Comparison of ENCODE assay signal across 31 cellular contexts in the genomic region with DNA sequence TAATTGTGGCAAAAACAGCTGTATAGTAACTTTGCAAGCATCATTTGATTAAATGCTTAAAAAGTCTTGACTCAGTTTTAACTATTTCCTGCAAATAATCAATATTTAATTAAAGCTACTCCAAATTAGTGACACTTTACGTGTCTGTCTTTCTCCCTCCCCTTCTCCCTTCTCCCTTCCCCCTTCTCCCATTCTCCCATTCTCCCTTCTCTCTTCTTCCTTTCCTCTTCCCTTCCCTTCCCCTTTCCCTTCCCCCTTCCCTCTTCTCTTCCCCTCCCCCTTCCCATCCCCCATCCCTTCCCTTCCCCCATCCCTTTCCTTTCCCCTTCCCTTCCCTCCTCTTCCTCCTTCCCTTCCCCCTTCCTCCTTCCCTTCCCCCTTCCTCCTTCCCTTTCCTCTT.
"Had no signal": no experiment of that assay in that cellular context is flagged by ENCODE, and none has a peak within 500 bp of the region (broad histone marks: within the 10 kb centered on the region; RNA-seq: fewer than 3 reads in every experiment).

No MANE protein-coding gene starts in this region.

- H3K4me1 ChIP-seq: neural progenitor cell, parathyroid adenoma, psoas muscle, spleen, suprapubic skin, testis, tibial artery, transverse colon, upper lobe of right lung, uterus had no signal

- ATAC-seq: naive thymus-derived CD8-positive, alpha-beta T cell; natural killer cell treated with Interleukin-12 subunit alpha and Interleukin-12 subunit beta and Interleukin-15 and Interleukin-18, amount 100 ng/mL, for 72 hours; psoas muscle; right cardiac atrium; sciatic nerve; stimulated activated memory B cell treated with anti-CD40 and anti-IgM and Interleukin-4, amounts not matched to agents 10 μg/mL and 1 μg/mL and 100 μg/mL, for 72 hours; stimulated activated naive CD8-positive, alpha-beta T cell treated with anti-CD3 and anti-CD28 coated beads, Interleukin-15, amount 100 ng/mL, for 72 hours; stimulated activated naive CD8-positive, alpha-beta T cell treated with anti-CD3 and anti-CD28 coated beads, Interleukin-15, Interleukin-2, amounts not matched to agents 100 U/mL and 50 U/mL, for 24 hours; upper lobe of right lung had no signal

- H3K27me3 Mint-ChIP-seq: naive thymus-derived CD8-positive, alpha-beta T cell; natural killer cell treated with Interleukin-12 subunit alpha and Interleukin-12 subunit beta and Interleukin-15 and Interleukin-18, amount 100 ng/mL, for 72 hours; progenitor cell of endocrine pancreas; stimulated activated memory B cell treated with anti-CD40 and anti-IgM and Interleukin-4, amounts not matched to agents 10 μg/mL and 1 μg/mL and 100 μg/mL, for 72 hours; stimulated activated naive CD8-positive, alpha-beta T cell treated with anti-CD3 and anti-CD28 coated beads, Interleukin-15, amount 100 ng/mL, for 72 hours; type B pancreatic cell had no signal

- H3K9ac ChIP-seq: neural progenitor cell, parathyroid adenoma had no signal

- H3K4me1 Mint-ChIP-seq: naive thymus-derived CD8-positive, alpha-beta T cell; neural progenitor cell; stimulated activated memory B cell treated with anti-CD40 and anti-IgM and Interleukin-4, amounts not matched to agents 10 μg/mL and 1 μg/mL and 100 μg/mL, for 72 hours; stimulated activated naive CD8-positive, alpha-beta T cell treated with anti-CD3 and anti-CD28 coated beads, Interleukin-15, amount 100 ng/mL, for 72 hours had no signal

- H3K4me2 ChIP-seq: neural progenitor cell, smooth muscle cell had no signal

- DNase-seq: naive thymus-derived CD8-positive, alpha-beta T cell; occipital lobe; ovary; posterior cingulate gyrus; psoas muscle; right cardiac atrium; spleen; stimulated activated CD4-positive, alpha-beta T cell treated with anti-CD3 and anti-CD28 coated beads, Interleukin-12 subunit alpha, Interleukin-12 subunit beta, amount 100 ng/mL, for 4 hours; stimulated activated CD4-positive, alpha-beta T cell treated with anti-CD3 and anti-CD28 coated beads, Interleukin-1b, Interleukin-23, amount 100 ng/mL, for 48 hours; stimulated activated CD4-positive, alpha-beta T cell treated with anti-CD3 and anti-CD28 coated beads, Interleukin-4, amount 100 ng/mL, for 1 hour; stimulated activated CD4-positive, alpha-beta T cell treated with anti-CD3 and anti-CD28 coated beads, Interleukin-4, amount 100 ng/mL, for 4 hours; stimulated activated CD8-positive, alpha-beta memory T cell treated with anti-CD3 and anti-CD28 coated beads, Interleukin-4, amount 100 ng/mL, for 48 hours; stimulated activated naive CD4-positive, alpha-beta T cell; stimulated activated naive CD8-positive, alpha-beta T cell treated with anti-CD3 and anti-CD28 coated beads, Interleukin-15, amount 100 ng/mL, for 72 hours; stimulated activated naive CD8-positive, alpha-beta T cell treated with anti-CD3 and anti-CD28 coated beads, Interleukin-15, Interleukin-2, amounts not matched to agents 100 U/mL and 50 U/mL, for 24 hours; substantia nigra; testis; tibial artery; transverse colon; upper lobe of right lung; uterus had no signal

- H3K4me3 Mint-ChIP-seq: naive thymus-derived CD8-positive, alpha-beta T cell; natural killer cell treated with Interleukin-12 subunit alpha and Interleukin-12 subunit beta and Interleukin-15 and Interleukin-18, amount 100 ng/mL, for 72 hours; neural progenitor cell; stimulated activated memory B cell treated with anti-CD40 and anti-IgM and Interleukin-4, amounts not matched to agents 10 μg/mL and 1 μg/mL and 100 μg/mL, for 72 hours; stimulated activated naive CD8-positive, alpha-beta T cell treated with anti-CD3 and anti-CD28 coated beads, Interleukin-15, amount 100 ng/mL, for 72 hours; type B pancreatic cell had no signal

- H3K27ac ChIP-seq: neural progenitor cell, ovary, parathyroid adenoma, psoas muscle, skin epidermis, spleen, suprapubic skin, testis, tibial artery, transverse colon, upper lobe of right lung, uterus had no signal

- H3K4me3 ChIP-seq: neural progenitor cell, ovary, psoas muscle, skin epidermis, smooth muscle cell, spleen, suprapubic skin, testis, tibial artery, transverse colon, upper lobe of right lung, uterus had no signal

- H3K9me3 Mint-ChIP-seq: naive thymus-derived CD8-positive, alpha-beta T cell; natural killer cell treated with Interleukin-12 subunit alpha and Interleukin-12 subunit beta and Interleukin-15 and Interleukin-18, amount 100 ng/mL, for 72 hours; neural progenitor cell; stimulated activated memory B cell treated with anti-CD40 and anti-IgM and Interleukin-4, amounts not matched to agents 10 μg/mL and 1 μg/mL and 100 μg/mL, for 72 hours; stimulated activated naive CD8-positive, alpha-beta T cell treated with anti-CD3 and anti-CD28 coated beads, Interleukin-15, amount 100 ng/mL, for 72 hours; type B pancreatic cell had no signal

- H3K27me3 ChIP-seq: neural progenitor cell, ovary, spleen, suprapubic skin, testis, tibial artery, transverse colon, upper lobe of right lung, uterus had no signal

- H3K27ac Mint-ChIP-seq: natural killer cell treated with Interleukin-12 subunit alpha and Interleukin-12 subunit beta and Interleukin-15 and Interleukin-18, amount 100 ng/mL, for 72 hours; neural progenitor cell; progenitor cell of endocrine pancreas; stimulated activated memory B cell treated with anti-CD40 and anti-IgM and Interleukin-4, amounts not matched to agents 10 μg/mL and 1 μg/mL and 100 μg/mL, for 72 hours; stimulated activated naive CD8-positive, alpha-beta T cell treated with anti-CD3 and anti-CD28 coated beads, Interleukin-15, amount 100 ng/mL, for 72 hours; type B pancreatic cell had no signal

- H3K9me3 ChIP-seq: ovary, psoas muscle, spleen, suprapubic skin, testis, tibial artery, transverse colon, upper lobe of right lung, uterus had no signal

- H3K36me3 ChIP-seq: ovary, transverse colon, uterus had no signal

- H2AFZ ChIP-seq: neural progenitor cell, parathyroid adenoma had no signal

- H3K79me2 ChIP-seq: parathyroid adenoma had no signal
